ENCODE assay signal across 9 cellular contexts in genomic region chr21:41951876-41952567, GRCh38. TPM values are rescaled to one million over a fixed set of nuclear protein-coding genes. Genes with fewer than 3 reads are reported as not detected.
DNase-seq lines count a peak whose midpoint lies in the region; ATAC-seq and TF ChIP-seq lines count a peak whose summit lies in the region.
"Had no signal": no experiment of that assay in that cellular context is flagged by ENCODE, and none has a peak within 500 bp of the region (broad histone marks: within the 10 kb centered on the region; RNA-seq: fewer than 3 reads in every experiment).

No MANE protein-coding gene starts in this region.

- no peak overlapping the region for H3K14ac ChIP-seq in mesenchymal stem cell (ENCODE audit: low read length in 2 of 2)

- H3K79me1 ChIP-seq in mesenchymal stem cell (replicated peaks; ENCODE audit: low read length, poor library complexity, severe bottlenecking) = peaks cover 40% of the 10 kb centered on the region

- ATAC-seq in heart left ventricle = no peak

- no peak overlapping the region for H2BK15ac ChIP-seq in mesenchymal stem cell (ENCODE audit: low read depth, poor library complexity, severe bottlenecking)

- no peak overlapping the region for H3K18ac ChIP-seq in mesenchymal stem cell (ENCODE audit: low read depth in 1 of 2, low read length in 2 of 2)

- no peak overlapping the region for H2AK5ac ChIP-seq in mesenchymal stem cell (ENCODE audit: low read length, severe bottlenecking)

- no peak overlapping the region for H3K4ac ChIP-seq in mesenchymal stem cell (ENCODE audit: low read depth in 1 of 2, low read length in 2 of 2)

- no peak overlapping the region for H2AFZ ChIP-seq in mesenchymal stem cell (ENCODE audit: low read depth, low read length)

- in situ Hi-C loops in astrocyte of the spinal cord (cut with HindIII; ENCODE audit: low sequenced_read_pairs) = no loop called here

- H3K27me3 ChIP-seq in heart left ventricle (no peaks in the 10 kb centered on the region), mesenchymal stem cell (ENCODE audit: control insufficient read depth in 1 of 2, insufficient read depth in 1 of 2, low read length in 2 of 2) (no peaks in the 10 kb centered on the region)

- H2BK120ac ChIP-seq in mesenchymal stem cell (ENCODE audit: low read depth, low read length) = no peak overlapping the region

- TF ChIP-seq CTCF in heart left ventricle (IDR thresholded peaks at IDR 0.05) (no peak), astrocyte of the spinal cord (IDR thresholded peaks at IDR 0.05; ENCODE audit: low read depth, low read length) (no peak)

- peak overlapping the region; percentile 91 for H3K9ac ChIP-seq in mesenchymal stem cell (ENCODE audit: low read length)

- H3K36me3 ChIP-seq in heart left ventricle (no peaks in the 10 kb centered on the region), mesenchymal stem cell (ENCODE audit: control insufficient read depth in 1 of 2, insufficient read depth in 2 of 2, low read depth in 1 of 2, low read length in 2 of 2) (peaks cover 0 to 9% of the 10 kb centered on the region in 2 experiments), urinary bladder (ENCODE audit: insufficient read depth) (no peaks in the 10 kb centered on the region)

- peak overlapping the region in 1 of 12 donors; percentile 70 for H3K27ac ChIP-seq in heart left ventricle
- no peak overlapping the region for H3K27ac ChIP-seq in mesenchymal stem cell (ENCODE audit: low read length, poor library complexity, severe bottlenecking)
- H3K27ac ChIP-seq in urinary bladder (ENCODE audit: low read depth) = no peak overlapping the region

- intact Hi-C loops in heart left ventricle (cut with DNase I) (loop anchor here in 5 of 10 donors (2.0 to 10.0 kb wide), 4 partner anchors 25 to 163 kb away; no protein-coding TSS in a partner anchor), cardiac septum (cut with DNase I) (loop anchor here (10.0 kb wide), 1 partner anchor 163 kb away; no protein-coding TSS in a partner anchor)

- no peak overlapping the region for H3K4me2 ChIP-seq in mesenchymal stem cell (ENCODE audit: low read length, poor library complexity, severe bottlenecking)

- H2BK5ac ChIP-seq in mesenchymal stem cell (ENCODE audit: low read depth, low read length, poor library complexity, severe bottlenecking) = no peak overlapping the region

- no peak overlapping the region for H2BK12ac ChIP-seq in mesenchymal stem cell (ENCODE audit: low read length in 2 of 2)

- no peak for DNase-seq in heart left ventricle
- DNase-seq in cardiac septum (ENCODE audit: low spot score) = no peak
- no peak for DNase-seq in astrocyte of the spinal cord (ENCODE audit: low read depth, low spot score)
- no peak for DNase-seq in mesenchymal stem cell
- DNase-seq in stimulated activated CD4-positive, alpha-beta T cell treated with anti-CD3 and anti-CD28 coated beads, Interleukin-12 subunit alpha, Interleukin-12 subunit beta, amount 100 ng/mL, for 4 hours = no peak
- DNase-seq in DMS53 treated with DMSO at 0.1 percent for 48 hours (lab: John Stamatoyannopoulos, UW; ENCODE audit: unreplicated experiment) = no peak
- no peak for DNase-seq in stimulated activated naive CD4-positive, alpha-beta T cell treated with Interleukin-2 at 50 U/mL for 16 hours (lab: John Stamatoyannopoulos, UW)
- DNase-seq: Kasumi-1 had no signal

- no peak for TF ChIP-seq POLR2A in heart left ventricle (IDR thresholded peaks at IDR 0.05)

- no peak overlapping the region for H4K8ac ChIP-seq in mesenchymal stem cell (ENCODE audit: low read length)

- H3K4me1 ChIP-seq in heart left ventricle (peaks cover 5 to 50% (median 34%) of the 10 kb centered on the region in 12 donors), mesenchymal stem cell (ENCODE audit: control insufficient read depth, insufficient read depth, low read depth, low read length) (peaks cover 50% of the 10 kb centered on the region), urinary bladder (ENCODE audit: insufficient read depth) (peaks cover 2% of the 10 kb centered on the region)

- H4K91ac ChIP-seq in mesenchymal stem cell (ENCODE audit: low read length) = no peak overlapping the region

- peak overlapping the region in 10 of 12 donors; percentile 72 to 97 (median 82) for H3K4me3 ChIP-seq in heart left ventricle
- H3K4me3 ChIP-seq in astrocyte of the spinal cord (ENCODE audit: low read depth, low read length) = peak overlapping the region; percentile 64
- peak overlapping the region in 1 of 2 experiments; percentile 97 for H3K4me3 ChIP-seq in mesenchymal stem cell (ENCODE audit: insufficient read depth in 1 of 2, low read depth in 1 of 2, low read length in 2 of 2)
- peak overlapping the region; percentile 78 for H3K4me3 ChIP-seq in urinary bladder (ENCODE audit: low read depth, low read length)

- H3K9me3 ChIP-seq in heart left ventricle = no peaks in the 10 kb centered on the region
- no peaks in the 10 kb centered on the region for H3K9me3 ChIP-seq in mesenchymal stem cell (ENCODE audit: control insufficient read depth, low read length)

- WGBS in heart left ventricle, 4 donors = 81 to 86% (median 83%) methylated on average over 5 of the region's 5 CpGs
- 95% methylated on average over 5 of the region's 5 CpGs for WGBS in mesenchymal stem cell
- 91% methylated on average over 5 of the region's 5 CpGs for WGBS in urinary bladder

- no peak overlapping the region for H3K23ac ChIP-seq in mesenchymal stem cell (ENCODE audit: low read length in 2 of 2)

RNA-seq across cellular contexts. Expression of gene C2CD2, which starts 1.8 kb away (rescaled TPM):
- total RNA-seq in heart left ventricle (10 to 100 TPM in 3 of 9 donors, 1 to 10 TPM in 6; 3.8 to 13.9 (median 7.8) TPM), cardiac septum (7.7 TPM), urinary bladder (24.3 TPM)
- polyA plus RNA-seq in heart left ventricle (1 to 10 TPM; 3.8 to 5.3 TPM), urinary bladder (13.0 TPM)
- polyA plus RNA-seq in mesenchymal stem cell (2013, experiment 1 of 2) = 11.4 TPM
- 11.3 TPM for polyA plus RNA-seq in mesenchymal stem cell (2013, experiment 2 of 2)

RNA-seq across cellular contexts. Expression of gene ZBTB21, which starts 58.1 kb away (rescaled TPM):
- 10 to 100 TPM in 1 of 9 donors, 1 to 10 TPM in 8; 4.3 to 10.2 (median 6.2) TPM for total RNA-seq in heart left ventricle
- polyA plus RNA-seq in heart left ventricle = 1 to 10 TPM; 1.2 to 2.5 TPM
- 7.8 TPM for total RNA-seq in cardiac septum
- 9.7 TPM for polyA plus RNA-seq in mesenchymal stem cell (2013, experiment 1 of 2)
- polyA plus RNA-seq in mesenchymal stem cell (2013, experiment 2 of 2) = 9.5 TPM
- 12.6 TPM for total RNA-seq in urinary bladder
- 5.2 TPM for polyA plus RNA-seq in urinary bladder
